28 cellular contexts compared by ENCODE assay signal in genomic region chr7:36039671-36040070, GRCh38.
"Had no signal": no experiment of that assay in that cellular context is flagged by ENCODE, and none has a peak within 500 bp of the region (broad histone marks: within the 10 kb centered on the region; RNA-seq: fewer than 3 reads in every experiment).

No MANE protein-coding gene starts in this region.

- H3K4me1 ChIP-seq: colonic mucosa, uterus had no signal

- H3K27ac Mint-ChIP-seq: effector memory CD8-positive, alpha-beta T cell; neural progenitor cell; stimulated activated naive B cell treated with anti-CD40 and anti-IgM and Interleukin-4, amounts not matched to agents 10 μg/mL and 1 μg/mL and 100 μg/mL, for 72 hours; T-cell had no signal

- H3K4me3 ChIP-seq: ascending aorta, cardiac muscle cell, colonic mucosa, lung, neural progenitor cell, stomach, suprapubic skin, tibial nerve, uterus had no signal

- H3K4me1 Mint-ChIP-seq: naive B cell; stimulated activated naive B cell treated with anti-CD40 and anti-IgM and Interleukin-4, amounts not matched to agents 10 μg/mL and 1 μg/mL and 100 μg/mL, for 72 hours had no signal

- DNase-seq: activated CD4-positive, alpha-beta T cell treated with anti-CD3 and anti-CD28 coated beads for 4 hours; activated CD4-positive, alpha-beta T cell treated with anti-CD3 and anti-CD28 coated beads, Interleukin-2, amount 50 U/mL, for 4 hours; activated effector memory CD4-positive, alpha-beta T cell treated with Interleukin-2 at 50 U/mL for 16 hours; activated naive CD4-positive, alpha-beta T cell treated with Interleukin-2 at 50 U/mL for 16 hours; cerebellar nuclear complex; colonic mucosa; effector memory CD8-positive, alpha-beta T cell; foreskin fibroblast; head of caudate nucleus; naive B cell; occipital lobe; right cardiac atrium; stimulated activated CD4-positive, alpha-beta T cell treated with anti-CD3 and anti-CD28 coated beads, Interleukin-15, amount 100 ng/mL, for 24 hours; stimulated activated CD4-positive, alpha-beta T cell treated with anti-CD3 and anti-CD28 coated beads, Interleukin-2, amount 100 ng/mL, for 24 hours; stimulated activated naive B cell treated with anti-CD40 and anti-IgM and Interleukin-4, amounts not matched to agents 10 μg/mL and 1 μg/mL and 100 μg/mL, for 72 hours; stomach; T-cell; uterus had no signal

- H3K79me2 ChIP-seq: parathyroid adenoma had no signal

- H3K9ac ChIP-seq: neural progenitor cell, parathyroid adenoma had no signal

- H3K27me3 ChIP-seq: ascending aorta, cardiac muscle cell, colonic mucosa, neural progenitor cell, stomach, suprapubic skin, tibial nerve, uterus had no signal

- H3K4me2 ChIP-seq: neural progenitor cell had no signal

- ATAC-seq: effector memory CD8-positive, alpha-beta T cell; esophagus mucosa; stimulated activated naive B cell treated with anti-CD40 and anti-IgM and Interleukin-4, amounts not matched to agents 10 μg/mL and 1 μg/mL and 100 μg/mL, for 72 hours; T-cell had no signal

- H3K36me3 Mint-ChIP-seq: activated naive CD8-positive, alpha-beta T cell; brain; naive B cell; neural progenitor cell; stimulated activated naive B cell treated with anti-CD40 and anti-IgM and Interleukin-4, amounts not matched to agents 10 μg/mL and 1 μg/mL and 100 μg/mL, for 72 hours; T-cell had no signal

- H3K27ac ChIP-seq: ascending aorta, cardiac muscle cell, colonic mucosa, neural progenitor cell, parathyroid adenoma, stomach, suprapubic skin, tibial nerve, uterus had no signal

- H3K9me3 Mint-ChIP-seq: effector memory CD8-positive, alpha-beta T cell; naive B cell; neural progenitor cell; T-cell had no signal

- H3K9me3 ChIP-seq: ascending aorta, colonic mucosa, stomach, suprapubic skin, tibial nerve, uterus had no signal

- H3K36me3 ChIP-seq: ascending aorta, cardiac muscle cell, colonic mucosa, neural progenitor cell, stomach, suprapubic skin, tibial nerve, uterus had no signal

- H3K4me3 Mint-ChIP-seq: activated naive CD8-positive, alpha-beta T cell; effector memory CD8-positive, alpha-beta T cell; stimulated activated naive B cell treated with anti-CD40 and anti-IgM and Interleukin-4, amounts not matched to agents 10 μg/mL and 1 μg/mL and 100 μg/mL, for 72 hours; T-cell had no signal

- H3K27me3 Mint-ChIP-seq: activated naive CD8-positive, alpha-beta T cell had no signal
